In the genomic region with DNA sequence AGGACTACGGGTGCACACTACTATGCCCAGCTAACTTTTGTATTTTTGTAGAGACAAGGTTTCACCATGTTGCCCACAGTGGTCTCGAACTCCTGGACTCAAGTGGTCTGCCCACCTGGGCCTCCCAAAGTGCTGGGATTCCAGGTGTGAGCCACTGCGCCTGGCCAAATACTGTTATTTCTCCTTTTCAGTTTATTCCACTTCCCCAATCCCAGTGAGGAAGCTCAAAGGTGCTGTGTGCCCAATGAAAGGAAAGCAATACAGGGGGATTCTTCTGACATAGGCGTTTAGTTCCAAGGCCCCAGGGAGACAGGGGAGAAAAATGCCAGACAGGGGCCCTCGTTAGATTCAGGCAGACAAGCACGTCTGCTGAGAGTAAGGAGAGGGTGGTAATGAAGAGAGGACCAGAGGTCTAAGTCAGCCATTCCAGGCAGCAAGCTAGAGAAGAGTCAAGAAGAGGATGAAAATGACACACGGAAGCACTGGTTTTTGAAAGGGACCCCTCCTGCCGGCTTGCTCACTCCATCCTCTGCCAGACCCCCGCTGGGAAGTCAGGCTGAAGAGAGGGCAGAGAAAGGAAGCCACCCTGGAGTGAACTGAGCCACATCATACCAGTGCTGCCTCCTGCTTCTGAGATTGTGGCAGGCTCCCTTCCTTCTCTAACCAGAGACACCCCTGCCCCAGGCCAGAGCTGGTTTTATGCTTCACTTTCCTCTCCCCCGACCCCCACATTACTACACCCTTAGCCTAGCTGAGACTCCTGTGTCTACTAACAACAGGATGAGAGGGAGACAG, we compare ENCODE assay signal across 15 cellular contexts. TPM values are rescaled to one million over a fixed set of nuclear protein-coding genes. Genes with fewer than 3 reads are reported as not detected.
DNase-seq lines count a peak whose midpoint lies in the region; ATAC-seq, FAIRE-seq and TF ChIP-seq lines count a peak whose summit lies in the region.
"Had no signal": no experiment of that assay in that cellular context is flagged by ENCODE, and none has a peak within 500 bp of the region (broad histone marks: within the 10 kb centered on the region; RNA-seq: fewer than 3 reads in every experiment).

No MANE protein-coding gene starts in this region.

- TF ChIP-seq CTCF in MCF 10A (IDR thresholded peaks at IDR 0.05; ENCODE audit: unreplicated experiment) (no peak), mammary epithelial cell (conservative IDR thresholded peaks at IDR 0.05 in 1 of 2, IDR thresholded peaks at IDR 0.05 in 1 of 2; ENCODE audit: extremely low read depth in 1 of 2, insufficient read depth in 1 of 2, low read depth in 1 of 2, low read length in 2 of 2) (no peak), astrocyte (IDR thresholded peaks at IDR 0.05; ENCODE audit: insufficient read depth, low read depth, low read length) (no peak), natural killer cell (IDR thresholded peaks at IDR 0.05) (no peak)

- H3K79me2 ChIP-seq in mammary epithelial cell (ENCODE audit: insufficient read depth, low read length) (peaks cover 77% of the 10 kb centered on the region), astrocyte (ENCODE audit: insufficient read depth, low read length) (peaks cover 63% of the 10 kb centered on the region)

- peaks cover 22% of the 10 kb centered on the region for H3K4me1 Mint-ChIP-seq in MCF 10A (ENCODE audit: insufficient read depth, unreplicated experiment)
- H3K4me1 Mint-ChIP-seq in astrocyte (ENCODE audit: low read depth, unreplicated experiment), result peaks cover 23% of the 10 kb centered on the region
- peaks cover 0 to 4% of the 10 kb centered on the region in 2 donors for H3K4me1 Mint-ChIP-seq in natural killer cell

- no peaks in the 10 kb centered on the region for H3K27me3 Mint-ChIP-seq in MCF 10A (ENCODE audit: insufficient read depth, unreplicated experiment)
- no peaks in the 10 kb centered on the region for H3K27me3 Mint-ChIP-seq in astrocyte (ENCODE audit: low read depth, unreplicated experiment)
- no peaks in the 10 kb centered on the region for H3K27me3 Mint-ChIP-seq in natural killer cell (ENCODE audit: low read depth in 2 of 2)
- H3K27me3 Mint-ChIP-seq: naive thymus-derived CD8-positive, alpha-beta T cell; stimulated activated naive B cell treated with anti-CD40 and anti-IgM and Interleukin-4, amounts not matched to agents 10 μg/mL and 1 μg/mL and 100 μg/mL, for 72 hours had no signal

- H3K27ac Mint-ChIP-seq in MCF 10A (ENCODE audit: low read depth, unreplicated experiment) (peak overlapping the region; percentile 53), astrocyte (ENCODE audit: unreplicated experiment) (peak overlapping the region; percentile 84), natural killer cell (no peak overlapping the region)
- H3K27ac Mint-ChIP-seq: stimulated activated naive B cell treated with anti-CD40 and anti-IgM and Interleukin-4, amounts not matched to agents 10 μg/mL and 1 μg/mL and 100 μg/mL, for 72 hours had no signal

- 81% methylated on average over 10 of the region's 10 CpGs for WGBS in mammary epithelial cell (ENCODE audit: low coverage, missing lambda C conversion rate)

- H3K4me1 ChIP-seq in mammary epithelial cell (ENCODE audit: insufficient read depth, low read length) (peaks cover 8% of the 10 kb centered on the region), astrocyte (ENCODE audit: insufficient read depth, low read length) (peaks cover 19% of the 10 kb centered on the region), iPS-15b (ENCODE audit: control insufficient read depth, insufficient read depth, low read length) (peaks cover 29% of the 10 kb centered on the region)

- POLR2A ChIA-PET in MCF 10A (lab: Yijun Ruan, JAX), result interaction anchor here (0.7 to 8.5 kb wide), 2 partner anchors 11 to 33 kb away, joined by 3 to 87 read pairs; no protein-coding TSS in a partner anchor

- H2AFZ ChIP-seq in mammary epithelial cell (ENCODE audit: low read depth, low read length) (no peak overlapping the region), astrocyte (ENCODE audit: low read depth, low read length) (no peak overlapping the region)

- H3K4me3 ChIP-seq in mammary epithelial cell (replicated peaks in 1 of 3; ENCODE audit: insufficient read depth in 1 of 3, low read depth in 2 of 3, low read length in 3 of 3), result no peak overlapping the region
- H3K4me3 ChIP-seq in astrocyte (ENCODE audit: insufficient read depth, low read depth, low read length), result no peak overlapping the region
- peak overlapping the region; percentile 3 for H3K4me3 ChIP-seq in iPS-15b (ENCODE audit: low read depth, low read length)
- H3K4me3 ChIP-seq: vagina had no signal

- no peaks in the 10 kb centered on the region for H3K36me3 Mint-ChIP-seq in MCF 10A (ENCODE audit: insufficient read depth, unreplicated experiment)
- H3K36me3 Mint-ChIP-seq in astrocyte (ENCODE audit: low read depth, unreplicated experiment), result peaks cover 13% of the 10 kb centered on the region
- no peaks in the 10 kb centered on the region for H3K36me3 Mint-ChIP-seq in natural killer cell

- H3K36me3 ChIP-seq in mammary epithelial cell (ENCODE audit: insufficient read depth, low read length) (no peaks in the 10 kb centered on the region), astrocyte (ENCODE audit: insufficient read depth, low read length) (no peaks in the 10 kb centered on the region), iPS-15b (ENCODE audit: control insufficient read depth, insufficient read depth, low read length) (no peaks in the 10 kb centered on the region)
- H3K36me3 ChIP-seq: vagina had no signal

- H3K27me3 ChIP-seq in mammary epithelial cell (ENCODE audit: insufficient read depth, low read length), result no peaks in the 10 kb centered on the region
- no peaks in the 10 kb centered on the region for H3K27me3 ChIP-seq in astrocyte (ENCODE audit: insufficient read depth, low read length)
- no peaks in the 10 kb centered on the region for H3K27me3 ChIP-seq in iPS-15b (ENCODE audit: control insufficient read depth, insufficient read depth, low read length)
- H3K27me3 ChIP-seq: vagina had no signal

- no peak overlapping the region for H3K4me3 Mint-ChIP-seq in MCF 10A (ENCODE audit: unreplicated experiment)
- no peak overlapping the region for H3K4me3 Mint-ChIP-seq in astrocyte (ENCODE audit: unreplicated experiment)
- no peak overlapping the region for H3K4me3 Mint-ChIP-seq in natural killer cell
- H3K4me3 Mint-ChIP-seq: stimulated activated naive B cell treated with anti-CD40 and anti-IgM and Interleukin-4, amounts not matched to agents 10 μg/mL and 1 μg/mL and 100 μg/mL, for 72 hours had no signal

- no peaks in the 10 kb centered on the region for H4K20me1 ChIP-seq in mammary epithelial cell (ENCODE audit: insufficient read depth, low read length)
- no peaks in the 10 kb centered on the region for H4K20me1 ChIP-seq in astrocyte (ENCODE audit: insufficient read depth, low read length)

- H3K9me3 ChIP-seq in mammary epithelial cell (replicated peaks; ENCODE audit: insufficient read depth, low read length), result no peaks in the 10 kb centered on the region
- no peaks in the 10 kb centered on the region for H3K9me3 ChIP-seq in astrocyte (ENCODE audit: insufficient read depth, low read depth, low read length)
- no peaks in the 10 kb centered on the region for H3K9me3 ChIP-seq in iPS-15b (ENCODE audit: control insufficient read depth, insufficient read depth, low read length)
- H3K9me3 ChIP-seq: vagina had no signal

- no peak overlapping the region for H3K27ac ChIP-seq in mammary epithelial cell (ENCODE audit: insufficient read depth, low read depth, low read length)
- peak overlapping the region; percentile 32 for H3K27ac ChIP-seq in astrocyte (ENCODE audit: low read depth, low read length)
- H3K27ac ChIP-seq: vagina had no signal

- in situ Hi-C loops in mammary epithelial cell (cut with MboI; ENCODE audit: low sequenced_read_pairs in 2 of 2), result no loop called here

- ATAC-seq in stimulated activated naive CD8-positive, alpha-beta T cell treated with anti-CD3 and anti-CD28 coated beads, Interleukin-15, Interleukin-2, amounts not matched to agents 100 U/mL and 50 U/mL, for 24 hours, result peak; percentile 41
- ATAC-seq in natural killer cell, result no peak
- ATAC-seq: naive thymus-derived CD8-positive, alpha-beta T cell had no signal

- no peak for FAIRE-seq in astrocyte (lab: Jason Lieb, UNC)

- intact Hi-C loops in MCF 10A (cut with micrococcal nuclease) (no loop called here), mammary epithelial cell (cut with micrococcal nuclease) (no loop called here), natural killer cell (cut with micrococcal nuclease) (loop anchor here (10.0 kb wide), 1 partner anchor 246 kb away; a partner anchor contains a TSS)

- dilution Hi-C loops in mammary epithelial cell (cut with HindIII; ENCODE audit: low sequenced_read_pairs), result no loop called here

- no peak overlapping the region for H3K9ac ChIP-seq in mammary epithelial cell (ENCODE audit: insufficient read depth, low read length)
- peak overlapping the region; percentile 17 for H3K9ac ChIP-seq in astrocyte (ENCODE audit: low read length)
- H3K9ac ChIP-seq in iPS-15b (ENCODE audit: low read depth, low read length), result peak overlapping the region; percentile 27

- BruUV-seq in MCF 10A (replicated peaks; lab: Mats Ljungman, UMichigan), result no TSS peak
- BruUV-seq in mammary epithelial cell (replicated peaks; lab: Mats Ljungman, UMichigan), result no TSS peak

- H3K4me2 ChIP-seq in mammary epithelial cell (ENCODE audit: insufficient read depth, low read depth, low read length) (no peak overlapping the region), astrocyte (ENCODE audit: low read length) (peak overlapping the region; percentile 41)

- DNase-seq in MCF 10A (ENCODE audit: unreplicated experiment) (no peak), mammary epithelial cell (no peak), astrocyte (ENCODE audit: low read depth) (no peak), natural killer cell (no peak), anterior cingulate cortex (lab: John Stamatoyannopoulos, UW) (no peak), NCI-H1417 treated with DMSO at 0.1 percent for 48 hours (lab: John Stamatoyannopoulos, UW) (no peak)
- no peak for DNase-seq in stimulated activated naive CD8-positive, alpha-beta T cell treated with anti-CD3 and anti-CD28 coated beads, Interleukin-15, Interleukin-2, amounts not matched to agents 100 U/mL and 50 U/mL, for 24 hours
- DNase-seq: activated naive CD4-positive, alpha-beta T cell treated with Interleukin-2 at 50 U/mL for 16 hours; central memory CD4-positive, alpha-beta T cell; naive thymus-derived CD8-positive, alpha-beta T cell; NCI-H1694; NCI-H526; stimulated activated naive B cell treated with anti-CD40 and anti-IgM and Interleukin-4, amounts not matched to agents 10 μg/mL and 1 μg/mL and 100 μg/mL, for 72 hours had no signal

- H3K9me3 Mint-ChIP-seq in MCF 10A (ENCODE audit: unreplicated experiment), result no peaks in the 10 kb centered on the region
- H3K9me3 Mint-ChIP-seq in astrocyte (ENCODE audit: unreplicated experiment), result no peaks in the 10 kb centered on the region
- no peaks in the 10 kb centered on the region for H3K9me3 Mint-ChIP-seq in natural killer cell
- H3K9me3 Mint-ChIP-seq: naive thymus-derived CD8-positive, alpha-beta T cell had no signal

- CTCF ChIA-PET in MCF 10A (lab: Yijun Ruan, JAX), result interaction anchor here (0.6 to 1.4 kb wide), 4 partner anchors 9 to 88 kb away, joined by 3 to 5 read pairs (median 4); no protein-coding TSS in a partner anchor
- CTCF ChIA-PET in mammary epithelial cell (lab: Charles Lee; ENCODE audit: low non-redundant PET), result no interaction called here

RNA-seq across cellular contexts. Expression of a gene that starts 6.7 kb away (rescaled TPM):
- total RNA-seq in MCF 10A (2022), result 25.8 and 32.6 TPM in 2 replicates
- total RNA-seq in mammary epithelial cell, result 10 to 100 TPM in 1 of 2 donors, 1 to 10 TPM in 1; 7.2 to 46.5 TPM
- 42.5 TPM for polyA plus RNA-seq in mammary epithelial cell
- polyA minus RNA-seq in mammary epithelial cell, result 20.4 TPM
- 21.1 and 24.6 TPM in 2 replicates for total RNA-seq in astrocyte
- total RNA-seq in natural killer cell, result 10 to 100 TPM; 17.6 to 19.5 (median 19.2) TPM

Comparison
In these comparisons a context has a peak if more than half of its experiments do, and no peak if none do; other contexts are left out.
1. H3K27ac Mint-ChIP-seq: peak in MCF 10A (single experiment) and astrocyte (single experiment); none in natural killer cell (0 of 2).